Comparison of ENCODE assay signal across 8 cellular contexts in the genomic region with DNA sequence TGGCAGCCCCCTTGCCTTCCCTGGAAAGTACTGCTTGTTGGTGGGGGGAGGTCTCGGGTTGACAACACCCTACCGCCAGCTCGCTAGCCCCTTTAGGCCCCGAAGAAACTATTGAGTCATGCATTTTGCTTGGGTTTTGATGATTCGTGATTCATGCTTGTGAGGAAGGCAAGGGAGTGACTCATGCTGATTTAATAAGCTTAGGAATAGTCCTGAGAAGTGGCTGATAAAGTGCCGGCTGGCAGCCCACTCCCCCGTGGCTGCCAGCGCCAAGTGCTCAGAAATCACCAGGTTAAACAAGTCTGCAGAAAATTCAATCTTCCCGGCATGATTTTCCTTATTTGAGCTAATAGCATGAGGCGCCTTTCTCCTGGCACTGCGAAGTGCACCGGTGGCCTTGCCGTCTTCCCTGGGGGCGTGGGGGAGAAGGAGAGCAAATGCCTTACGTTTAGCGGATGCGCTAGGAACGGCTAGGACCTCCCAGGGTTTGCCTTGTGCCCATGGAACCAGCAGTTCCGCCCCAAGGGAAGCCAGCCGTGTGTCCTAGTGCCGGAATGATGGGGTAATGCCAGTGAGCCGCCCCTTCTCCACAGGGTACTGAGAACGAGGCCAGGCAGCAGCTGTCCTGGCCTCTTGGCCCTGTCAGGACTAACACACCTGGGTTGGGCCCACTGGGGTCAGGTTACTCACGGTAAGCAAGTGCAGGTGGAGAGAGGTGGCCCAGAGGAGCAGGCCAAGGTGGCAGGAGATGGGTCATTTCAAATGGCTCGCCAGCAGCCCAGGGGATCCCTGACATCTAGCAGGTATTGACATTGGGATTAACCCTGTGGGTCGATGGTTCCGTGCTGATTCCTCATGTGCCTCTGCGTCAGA.
A peak's percentile ranks its signal among the peaks of the same experiment; 100 is the strongest.
DNase-seq lines count a peak whose midpoint lies in the region; TF ChIP-seq lines count a peak whose summit lies in the region.

No MANE protein-coding gene starts in this region.

- CTCF ChIA-PET in SK-N-SH (lab: Yijun Ruan, JAX) = interaction anchor here (0.6 to 2.2 kb wide), 4 partner anchors 42 to 180 kb away, joined by 3 to 5 read pairs (median 4); no protein-coding TSS in a partner anchor

- H3K27me3 ChIP-seq in SK-N-SH (ENCODE audit: insufficient read depth) (no peaks in the 10 kb centered on the region), spleen (replicated peaks in 1 of 7) (no peaks in the 10 kb centered on the region)

- H3K36me3 ChIP-seq in SK-N-SH (replicated peaks in 1 of 2; ENCODE audit: control insufficient read depth in 1 of 2, insufficient read depth in 2 of 2, low read length in 1 of 2) (no peaks in the 10 kb centered on the region), spleen (no peaks in the 10 kb centered on the region)

- TF ChIP-seq EP300 in SK-N-SH (IDR thresholded peaks at IDR 0.05; ENCODE audit: borderline replicate concordance in 1 of 2, low read depth in 1 of 2, low read length in 1 of 2) = peak in 1 of 2 experiments; percentile 90; a peak in 2 of 4 replicates

- POLR2A ChIA-PET in SK-N-SH (lab: Yijun Ruan, JAX) = no interaction called here

- H3K9ac ChIP-seq in SK-N-SH = peak overlapping the region; percentile 34

- TF ChIP-seq CTCF in SK-N-SH (IDR thresholded peaks at IDR 0.05) (no peak), fibroblast of pulmonary artery (IDR thresholded peaks at IDR 0.05; ENCODE audit: low read length, missing control alignments) (no peak), spleen (IDR thresholded peaks at IDR 0.05 in 8 of 11, conservative IDR thresholded peaks at IDR 0.05 in 3 of 11) (no peak)

- H3K9me3 ChIP-seq in SK-N-SH = no peaks in the 10 kb centered on the region
- no peaks in the 10 kb centered on the region for H3K9me3 ChIP-seq in spleen

- H3K79me2 ChIP-seq in SK-N-SH (ENCODE audit: insufficient read depth) = no peaks in the 10 kb centered on the region

- peak overlapping the region; percentile 47 to 87 for H3K27ac ChIP-seq in SK-N-SH (ENCODE audit: low read depth in 2 of 2, low read length in 1 of 2)
- H3K27ac ChIP-seq in spleen = no peak overlapping the region

- no peak for TF ChIP-seq POLR2A in spleen (IDR thresholded peaks at IDR 0.05)

- H3K4me3 ChIP-seq in SK-N-SH (ENCODE audit: low read depth in 2 of 2, low read length in 1 of 2) = no peak overlapping the region; a peak in 1 of 4 replicates
- no peak overlapping the region for H3K4me3 ChIP-seq in fibroblast of pulmonary artery (replicated peaks; ENCODE audit: low read depth, low read length)
- H3K4me3 ChIP-seq in spleen = no peak overlapping the region

- TF ChIP-seq RAD21 in SK-N-SH (IDR thresholded peaks at IDR 0.05; ENCODE audit: low read length) = no peak

- no peaks in the 10 kb centered on the region for H3K9me2 ChIP-seq in SK-N-SH

- intact Hi-C loops in spleen (cut with DNase I; ENCODE audit: low total_unique reads) = no loop called here

- no peaks in the 10 kb centered on the region for H4K20me1 ChIP-seq in SK-N-SH (ENCODE audit: insufficient read depth)

- peak; percentile 50 for DNase-seq in activated effector memory CD4-positive, alpha-beta T cell treated with anti-CD3 and anti-CD28 coated beads, Interleukin-2, amount 50 U/mL, for 16 hours
- no peak for DNase-seq in activated effector memory CD4-positive, alpha-beta T cell treated with Interleukin-2 at 50 U/mL for 16 hours
- no peak for DNase-seq in SK-N-SH
- DNase-seq in fibroblast of pulmonary artery (ENCODE audit: low read depth) = peak; percentile 89
- DNase-seq in spleen = peak; percentile 48
- DNase-seq in activated naive CD4-positive, alpha-beta T cell treated with Interleukin-2 at 50 U/mL for 16 hours = no peak
- DNase-seq in NCI-H1092 (lab: John Stamatoyannopoulos, UW) = no peak
- DNase-seq in GF-D8 (lab: John Stamatoyannopoulos, UW) = no peak

- peak overlapping the region; percentile 67; the same call in 1 of the 2 replicates for H2AFZ ChIP-seq in SK-N-SH (ENCODE audit: low read depth)

- H3K4me2 ChIP-seq in SK-N-SH = peak overlapping the region; percentile 77

- 28% methylated on average over 23 of the region's 28 CpGs for WGBS in SK-N-SH (ENCODE audit: low lambda C conversion rate)
- 65 to 86% (median 80%) methylated on average over 27 to 28 of the region's 28 CpGs for WGBS in spleen, 5 donors

- peaks cover 36 to 52% of the 10 kb centered on the region in 2 experiments for H3K4me1 ChIP-seq in SK-N-SH (ENCODE audit: control insufficient read depth in 1 of 2, insufficient read depth in 2 of 2, low read depth in 1 of 2, low read length in 1 of 2)
- H3K4me1 ChIP-seq in spleen = peaks cover 0 to 11% (median 0%) of the 10 kb centered on the region in 6 donors

- peaks cover 19% of the 10 kb centered on the region for H3F3A ChIP-seq in SK-N-SH (replicated peaks; ENCODE audit: insufficient read depth)

TF ChIP-seq in SK-N-SH, 30 proteins besides CTCF, POLR2A, EP300 and RAD21 (continues in another document):
- TF ChIP-seq FOSL2 (IDR thresholded peaks at IDR 0.05; ENCODE audit: borderline replicate concordance, low read depth) (peak; percentile 100), GATA2 (CRISPR knock-in tag; IDR thresholded peaks at IDR 0.05) (no peak), NRF1 (IDR thresholded peaks at IDR 0.05; ENCODE audit: low read depth, low read length) (no peak), FOXM1 (IDR thresholded peaks at IDR 0.05; ENCODE audit: low read depth) (0 out of 2 replicates have a peak, but pooled peaks have one; percentile 52), GABPA (IDR thresholded peaks at IDR 0.05; ENCODE audit: low read depth) (no peak), EZH2phosphoT487 (IDR thresholded peaks at IDR 0.05; ENCODE audit: borderline replicate concordance, low read depth) (no peak), RFX5 (IDR thresholded peaks at IDR 0.05; ENCODE audit: low read length) (no peak), MXI1 (IDR thresholded peaks at IDR 0.05; ENCODE audit: low read depth, low read length) (no peak), CHD2 (IDR thresholded peaks at IDR 0.05; ENCODE audit: low read length, partially characterized antibody) (no peak), NFIC (IDR thresholded peaks at IDR 0.05; ENCODE audit: borderline replicate concordance) (peak; percentile 85), RCOR1 (IDR thresholded peaks at IDR 0.05; ENCODE audit: low read length) (no peak), TCF12 (IDR thresholded peaks at IDR 0.05) (peak; percentile 87), SIN3A (IDR thresholded peaks at IDR 0.05; ENCODE audit: borderline replicate concordance, low read depth, low read length) (0 out of 2 replicates have a peak, but pooled peaks have one; percentile 31)
- TF ChIP-seq, protein P1, sequence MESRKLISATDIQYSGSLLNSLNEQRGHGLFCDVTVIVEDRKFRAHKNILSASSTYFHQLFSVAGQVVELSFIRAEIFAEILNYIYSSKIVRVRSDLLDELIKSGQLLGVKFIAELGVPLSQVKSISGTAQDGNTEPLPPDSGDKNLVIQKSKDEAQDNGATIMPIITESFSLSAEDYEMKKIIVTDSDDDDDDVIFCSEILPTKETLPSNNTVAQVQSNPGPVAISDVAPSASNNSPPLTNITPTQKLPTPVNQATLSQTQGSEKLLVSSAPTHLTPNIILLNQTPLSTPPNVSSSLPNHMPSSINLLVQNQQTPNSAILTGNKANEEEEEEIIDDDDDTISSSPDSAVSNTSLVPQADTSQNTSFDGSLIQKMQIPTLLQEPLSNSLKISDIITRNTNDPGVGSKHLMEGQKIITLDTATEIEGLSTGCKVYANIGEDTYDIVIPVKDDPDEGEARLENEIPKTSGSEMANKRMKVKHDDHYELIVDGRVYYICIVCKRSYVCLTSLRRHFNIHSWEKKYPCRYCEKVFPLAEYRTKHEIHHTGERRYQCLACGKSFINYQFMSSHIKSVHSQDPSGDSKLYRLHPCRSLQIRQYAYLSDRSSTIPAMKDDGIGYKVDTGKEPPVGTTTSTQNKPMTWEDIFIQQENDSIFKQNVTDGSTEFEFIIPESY (IDR thresholded peaks at IDR 0.05; ENCODE audit: borderline replicate concordance, low read depth) = 0 out of 2 replicates have a peak, but pooled peaks have one; percentile 35
- TF ChIP-seq, protein P2, sequence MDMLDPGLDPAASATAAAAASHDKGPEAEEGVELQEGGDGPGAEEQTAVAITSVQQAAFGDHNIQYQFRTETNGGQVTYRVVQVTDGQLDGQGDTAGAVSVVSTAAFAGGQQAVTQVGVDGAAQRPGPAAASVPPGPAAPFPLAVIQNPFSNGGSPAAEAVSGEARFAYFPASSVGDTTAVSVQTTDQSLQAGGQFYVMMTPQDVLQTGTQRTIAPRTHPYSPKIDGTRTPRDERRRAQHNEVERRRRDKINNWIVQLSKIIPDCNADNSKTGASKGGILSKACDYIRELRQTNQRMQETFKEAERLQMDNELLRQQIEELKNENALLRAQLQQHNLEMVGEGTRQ (IDR thresholded peaks at IDR 0.05; ENCODE audit: borderline replicate concordance, low read depth, low read length) = no peak
- TF ChIP-seq, protein P3, sequence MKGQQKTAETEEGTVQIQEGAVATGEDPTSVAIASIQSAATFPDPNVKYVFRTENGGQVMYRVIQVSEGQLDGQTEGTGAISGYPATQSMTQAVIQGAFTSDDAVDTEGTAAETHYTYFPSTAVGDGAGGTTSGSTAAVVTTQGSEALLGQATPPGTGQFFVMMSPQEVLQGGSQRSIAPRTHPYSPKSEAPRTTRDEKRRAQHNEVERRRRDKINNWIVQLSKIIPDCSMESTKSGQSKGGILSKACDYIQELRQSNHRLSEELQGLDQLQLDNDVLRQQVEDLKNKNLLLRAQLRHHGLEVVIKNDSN (IDR thresholded peaks at IDR 0.05; ENCODE audit: borderline replicate concordance, low read depth) = no peak
- TF ChIP-seq, protein P4, sequence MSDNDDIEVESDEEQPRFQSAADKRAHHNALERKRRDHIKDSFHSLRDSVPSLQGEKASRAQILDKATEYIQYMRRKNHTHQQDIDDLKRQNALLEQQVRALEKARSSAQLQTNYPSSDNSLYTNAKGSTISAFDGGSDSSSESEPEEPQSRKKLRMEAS (IDR thresholded peaks at IDR 0.05; ENCODE audit: low read depth) = no peak
- TF ChIP-seq, protein P5, sequence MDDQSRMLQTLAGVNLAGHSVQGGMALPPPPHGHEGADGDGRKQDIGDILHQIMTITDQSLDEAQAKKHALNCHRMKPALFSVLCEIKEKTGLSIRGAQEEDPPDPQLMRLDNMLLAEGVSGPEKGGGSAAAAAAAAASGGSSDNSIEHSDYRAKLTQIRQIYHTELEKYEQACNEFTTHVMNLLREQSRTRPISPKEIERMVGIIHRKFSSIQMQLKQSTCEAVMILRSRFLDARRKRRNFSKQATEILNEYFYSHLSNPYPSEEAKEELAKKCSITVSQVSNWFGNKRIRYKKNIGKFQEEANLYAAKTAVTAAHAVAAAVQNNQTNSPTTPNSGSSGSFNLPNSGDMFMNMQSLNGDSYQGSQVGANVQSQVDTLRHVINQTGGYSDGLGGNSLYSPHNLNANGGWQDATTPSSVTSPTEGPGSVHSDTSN (IDR thresholded peaks at IDR 0.05) = peak; percentile 88

Comparison
In these comparisons a context has a peak if more than half of its experiments do, and no peak if none do; other contexts are left out.
1. DNase-seq: peak in activated effector memory CD4-positive, alpha-beta T cell treated with anti-CD3 and anti-CD28 coated beads, Interleukin-2, amount 50 U/mL, for 16 hours (single experiment), fibroblast of pulmonary artery (single experiment) and spleen (single experiment); none in activated effector memory CD4-positive, alpha-beta T cell treated with Interleukin-2 at 50 U/mL for 16 hours (single experiment), SK-N-SH (single experiment), activated naive CD4-positive, alpha-beta T cell treated with Interleukin-2 at 50 U/mL for 16 hours (single experiment), NCI-H1092 (single experiment) and GF-D8 (single experiment).
2. H3K27ac ChIP-seq: peak in SK-N-SH (2 of 2); none in spleen (0 of 8).